1 cellular context compared by ENCODE assay signal in the genomic region with DNA sequence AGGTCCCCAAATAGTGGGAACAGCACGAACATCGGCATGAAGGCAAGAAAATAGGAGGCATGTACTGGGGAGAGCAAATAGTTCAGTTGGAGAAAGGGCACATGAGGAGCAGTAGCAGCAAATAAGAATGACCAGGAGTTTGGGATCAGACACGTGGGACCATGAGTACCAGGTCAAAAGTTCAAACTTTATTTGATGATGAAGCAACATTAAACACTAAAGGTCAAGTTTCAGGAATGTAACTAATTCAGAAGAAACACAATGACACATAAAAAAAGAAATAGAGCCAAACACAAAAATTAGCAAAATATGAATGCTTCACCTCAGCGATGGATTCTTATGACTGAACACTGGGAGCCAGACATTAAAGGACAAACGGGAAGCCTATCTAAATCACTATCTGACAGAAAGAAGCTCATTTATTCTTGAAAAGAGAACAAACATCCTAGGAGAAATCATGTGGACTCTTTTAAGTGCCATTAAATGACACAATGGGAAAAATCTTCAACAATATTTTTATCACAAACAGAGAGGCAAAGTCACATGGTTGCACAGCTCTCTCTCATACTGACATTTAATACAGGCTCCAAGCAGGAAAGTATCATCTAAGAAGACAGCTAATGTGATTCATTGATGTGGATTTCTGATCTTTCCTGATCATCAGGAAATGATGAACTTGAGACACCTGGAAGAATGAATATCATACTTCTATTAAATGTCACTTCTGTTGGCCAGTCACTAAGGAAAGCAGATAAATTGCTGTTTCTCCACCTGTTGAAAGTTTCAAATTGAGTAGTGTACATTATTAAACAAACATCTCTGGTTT.
A peak's percentile ranks its signal among the peaks of the same experiment; 100 is the strongest.
TF ChIP-seq lines count a peak whose summit lies in the region.

No MANE protein-coding gene starts in this region.

TF ChIP-seq in HepG2, 621 proteins besides CTCF, POLR2A, EP300 and RAD21 (continued from another document and continues in another):
- TF ChIP-seq, protein P1, sequence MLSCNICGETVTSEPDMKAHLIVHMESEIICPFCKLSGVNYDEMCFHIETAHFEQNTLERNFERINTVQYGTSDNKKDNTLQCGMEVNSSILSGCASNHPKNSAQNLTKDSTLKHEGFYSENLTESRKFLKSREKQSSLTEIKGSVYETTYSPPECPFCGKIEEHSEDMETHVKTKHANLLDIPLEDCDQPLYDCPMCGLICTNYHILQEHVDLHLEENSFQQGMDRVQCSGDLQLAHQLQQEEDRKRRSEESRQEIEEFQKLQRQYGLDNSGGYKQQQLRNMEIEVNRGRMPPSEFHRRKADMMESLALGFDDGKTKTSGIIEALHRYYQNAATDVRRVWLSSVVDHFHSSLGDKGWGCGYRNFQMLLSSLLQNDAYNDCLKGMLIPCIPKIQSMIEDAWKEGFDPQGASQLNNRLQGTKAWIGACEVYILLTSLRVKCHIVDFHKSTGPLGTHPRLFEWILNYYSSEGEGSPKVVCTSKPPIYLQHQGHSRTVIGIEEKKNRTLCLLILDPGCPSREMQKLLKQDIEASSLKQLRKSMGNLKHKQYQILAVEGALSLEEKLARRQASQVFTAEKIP (CRISPR knock-in tag; IDR thresholded peaks at IDR 0.05; ENCODE audit: borderline replicate concordance): no peak
- TF ChIP-seq PPARG (CRISPR knock-in tag; conservative IDR thresholded peaks at IDR 0.05) (peak; percentile 75; the same call in 1 of the 2 replicates), ZNF777 (CRISPR knock-in tag; IDR thresholded peaks at IDR 0.05) (no peak), ZSCAN29 (CRISPR knock-in tag; conservative IDR thresholded peaks at IDR 0.05) (no peak), MATR3 (CRISPR knock-in tag; IDR thresholded peaks at IDR 0.05) (no peak), FOXA1 (IDR thresholded peaks at IDR 0.05) (0 out of 2 replicates have a peak, but pooled peaks have one; percentile 19), FOXA1 (CRISPR knock-in tag; IDR thresholded peaks at IDR 0.05) (peak; percentile 58), NCOR1 (IDR thresholded peaks at IDR 0.05; ENCODE audit: borderline replicate concordance, low read length) (peak; percentile 76), NFE2L2 (IDR thresholded peaks at IDR 0.05; ENCODE audit: low read length) (no peak), ZNF234 (CRISPR knock-in tag; conservative IDR thresholded peaks at IDR 0.05) (no peak), FOXA3 (CRISPR knock-in tag; IDR thresholded peaks at IDR 0.05) (peak; percentile 84), MAFF (IDR thresholded peaks at IDR 0.05; ENCODE audit: low read depth, low read length) (0 out of 2 replicates have a peak, but pooled peaks have one; percentile 20), XBP1 (CRISPR knock-in tag; IDR thresholded peaks at IDR 0.05) (no peak), DR1 (CRISPR knock-in tag; IDR thresholded peaks at IDR 0.05) (no peak), HDAC2 (CRISPR knock-in tag; IDR thresholded peaks at IDR 0.05) (no peak), CBX2 (IDR thresholded peaks at IDR 0.05; ENCODE audit: low read depth, low read length) (no peak), CBX2 (CRISPR knock-in tag; IDR thresholded peaks at IDR 0.05; ENCODE audit: low read depth) (no peak), TSC22D2 (CRISPR knock-in tag; IDR thresholded peaks at IDR 0.05; ENCODE audit: borderline replicate concordance) (no peak), NFIC (IDR thresholded peaks at IDR 0.05; ENCODE audit: low read length) (peak; percentile 66), TAF1 (CRISPR knock-in tag; IDR thresholded peaks at IDR 0.05) (no peak), SP1 (IDR thresholded peaks at IDR 0.05) (no peak), SP1 (CRISPR knock-in tag; IDR thresholded peaks at IDR 0.05) (no peak), THYN1 (CRISPR knock-in tag; IDR thresholded peaks at IDR 0.05; ENCODE audit: borderline replicate concordance, low read depth) (no peak), SP4 (CRISPR knock-in tag; IDR thresholded peaks at IDR 0.05) (no peak), PAX8 (CRISPR knock-in tag; IDR thresholded peaks at IDR 0.05; ENCODE audit: borderline replicate concordance) (no peak), CEBPG (CRISPR knock-in tag; IDR thresholded peaks at IDR 0.05) (peak; percentile 76), ZNF121 (CRISPR knock-in tag; IDR thresholded peaks at IDR 0.05) (peak; percentile 86), SOX6 (IDR thresholded peaks at IDR 0.05) (no peak), SOX6 (CRISPR knock-in tag; IDR thresholded peaks at IDR 0.05) (peak; percentile 87), SRSF9 (IDR thresholded peaks at IDR 0.05; ENCODE audit: borderline replicate concordance, insufficient read depth, low read depth, low read length, poor library complexity, severe bottlenecking) (no peak)
- TF ChIP-seq, protein P2, sequence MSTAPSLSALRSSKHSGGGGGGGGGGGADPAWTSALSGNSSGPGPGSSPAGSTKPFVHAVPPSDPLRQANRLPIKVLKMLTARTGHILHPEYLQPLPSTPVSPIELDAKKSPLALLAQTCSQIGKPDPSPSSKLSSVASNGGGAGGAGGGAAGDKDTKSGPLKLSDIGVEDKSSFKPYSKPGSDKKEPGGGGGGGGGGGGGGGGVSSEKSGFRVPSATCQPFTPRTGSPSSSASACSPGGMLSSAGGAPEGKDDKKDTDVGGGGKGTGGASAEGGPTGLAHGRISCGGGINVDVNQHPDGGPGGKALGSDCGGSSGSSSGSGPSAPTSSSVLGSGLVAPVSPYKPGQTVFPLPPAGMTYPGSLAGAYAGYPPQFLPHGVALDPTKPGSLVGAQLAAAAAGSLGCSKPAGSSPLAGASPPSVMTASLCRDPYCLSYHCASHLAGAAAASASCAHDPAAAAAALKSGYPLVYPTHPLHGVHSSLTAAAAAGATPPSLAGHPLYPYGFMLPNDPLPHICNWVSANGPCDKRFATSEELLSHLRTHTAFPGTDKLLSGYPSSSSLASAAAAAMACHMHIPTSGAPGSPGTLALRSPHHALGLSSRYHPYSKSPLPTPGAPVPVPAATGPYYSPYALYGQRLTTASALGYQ (CRISPR knock-in tag; IDR thresholded peaks at IDR 0.05): peak; percentile 64; the same call in 1 of the 2 replicates
- TF ChIP-seq, protein P3, sequence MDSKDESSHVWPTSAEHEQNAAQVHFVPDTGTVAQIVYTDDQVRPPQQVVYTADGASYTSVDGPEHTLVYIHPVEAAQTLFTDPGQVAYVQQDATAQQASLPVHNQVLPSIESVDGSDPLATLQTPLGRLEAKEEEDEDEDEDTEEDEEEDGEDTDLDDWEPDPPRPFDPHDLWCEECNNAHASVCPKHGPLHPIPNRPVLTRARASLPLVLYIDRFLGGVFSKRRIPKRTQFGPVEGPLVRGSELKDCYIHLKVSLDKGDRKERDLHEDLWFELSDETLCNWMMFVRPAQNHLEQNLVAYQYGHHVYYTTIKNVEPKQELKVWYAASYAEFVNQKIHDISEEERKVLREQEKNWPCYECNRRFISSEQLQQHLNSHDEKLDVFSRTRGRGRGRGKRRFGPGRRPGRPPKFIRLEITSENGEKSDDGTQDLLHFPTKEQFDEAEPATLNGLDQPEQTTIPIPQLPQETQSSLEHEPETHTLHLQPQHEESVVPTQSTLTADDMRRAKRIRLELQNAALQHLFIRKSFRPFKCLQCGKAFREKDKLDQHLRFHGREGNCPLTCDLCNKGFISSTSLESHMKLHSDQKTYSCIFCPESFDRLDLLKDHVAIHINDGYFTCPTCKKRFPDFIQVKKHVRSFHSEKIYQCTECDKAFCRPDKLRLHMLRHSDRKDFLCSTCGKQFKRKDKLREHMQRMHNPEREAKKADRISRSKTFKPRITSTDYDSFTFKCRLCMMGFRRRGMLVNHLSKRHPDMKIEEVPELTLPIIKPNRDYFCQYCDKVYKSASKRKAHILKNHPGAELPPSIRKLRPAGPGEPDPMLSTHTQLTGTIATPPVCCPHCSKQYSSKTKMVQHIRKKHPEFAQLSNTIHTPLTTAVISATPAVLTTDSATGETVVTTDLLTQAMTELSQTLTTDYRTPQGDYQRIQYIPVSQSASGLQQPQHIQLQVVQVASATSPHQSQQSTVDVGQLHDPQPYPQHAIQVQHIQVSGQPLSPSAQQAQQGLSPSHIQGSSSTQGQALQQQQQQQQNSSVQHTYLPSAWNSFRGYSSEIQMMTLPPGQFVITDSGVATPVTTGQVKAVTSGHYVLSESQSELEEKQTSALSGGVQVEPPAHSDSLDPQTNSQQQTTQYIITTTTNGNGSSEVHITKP (CRISPR knock-in tag; IDR thresholded peaks at IDR 0.05; ENCODE audit: low read depth): no peak
- TF ChIP-seq, protein P4, sequence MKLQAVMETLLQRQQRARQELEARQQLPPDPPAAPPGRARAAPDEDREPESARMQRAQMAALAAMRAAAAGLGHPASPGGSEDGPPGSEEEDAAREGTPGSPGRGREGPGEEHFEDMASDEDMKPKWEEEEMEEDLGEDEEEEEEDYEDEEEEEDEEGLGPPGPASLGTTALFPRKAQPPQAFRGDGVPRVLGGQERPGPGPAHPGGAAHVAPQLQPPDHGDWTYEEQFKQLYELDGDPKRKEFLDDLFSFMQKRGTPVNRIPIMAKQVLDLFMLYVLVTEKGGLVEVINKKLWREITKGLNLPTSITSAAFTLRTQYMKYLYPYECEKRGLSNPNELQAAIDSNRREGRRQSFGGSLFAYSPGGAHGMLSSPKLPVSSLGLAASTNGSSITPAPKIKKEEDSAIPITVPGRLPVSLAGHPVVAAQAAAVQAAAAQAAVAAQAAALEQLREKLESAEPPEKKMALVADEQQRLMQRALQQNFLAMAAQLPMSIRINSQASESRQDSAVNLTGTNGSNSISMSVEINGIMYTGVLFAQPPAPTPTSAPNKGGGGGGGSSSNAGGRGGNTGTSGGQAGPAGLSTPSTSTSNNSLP (IDR thresholded peaks at IDR 0.05; ENCODE audit: low read depth, low read length): peak; percentile 84
- TF ChIP-seq, protein P5, sequence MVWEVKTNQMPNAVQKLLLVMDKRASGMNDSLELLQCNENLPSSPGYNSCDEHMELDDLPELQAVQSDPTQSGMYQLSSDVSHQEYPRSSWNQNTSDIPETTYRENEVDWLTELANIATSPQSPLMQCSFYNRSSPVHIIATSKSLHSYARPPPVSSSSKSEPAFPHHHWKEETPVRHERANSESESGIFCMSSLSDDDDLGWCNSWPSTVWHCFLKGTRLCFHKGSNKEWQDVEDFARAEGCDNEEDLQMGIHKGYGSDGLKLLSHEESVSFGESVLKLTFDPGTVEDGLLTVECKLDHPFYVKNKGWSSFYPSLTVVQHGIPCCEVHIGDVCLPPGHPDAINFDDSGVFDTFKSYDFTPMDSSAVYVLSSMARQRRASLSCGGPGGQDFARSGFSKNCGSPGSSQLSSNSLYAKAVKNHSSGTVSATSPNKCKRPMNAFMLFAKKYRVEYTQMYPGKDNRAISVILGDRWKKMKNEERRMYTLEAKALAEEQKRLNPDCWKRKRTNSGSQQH (CRISPR knock-in tag; IDR thresholded peaks at IDR 0.05; ENCODE audit: low read depth): no peak
- TF ChIP-seq, protein P6, sequence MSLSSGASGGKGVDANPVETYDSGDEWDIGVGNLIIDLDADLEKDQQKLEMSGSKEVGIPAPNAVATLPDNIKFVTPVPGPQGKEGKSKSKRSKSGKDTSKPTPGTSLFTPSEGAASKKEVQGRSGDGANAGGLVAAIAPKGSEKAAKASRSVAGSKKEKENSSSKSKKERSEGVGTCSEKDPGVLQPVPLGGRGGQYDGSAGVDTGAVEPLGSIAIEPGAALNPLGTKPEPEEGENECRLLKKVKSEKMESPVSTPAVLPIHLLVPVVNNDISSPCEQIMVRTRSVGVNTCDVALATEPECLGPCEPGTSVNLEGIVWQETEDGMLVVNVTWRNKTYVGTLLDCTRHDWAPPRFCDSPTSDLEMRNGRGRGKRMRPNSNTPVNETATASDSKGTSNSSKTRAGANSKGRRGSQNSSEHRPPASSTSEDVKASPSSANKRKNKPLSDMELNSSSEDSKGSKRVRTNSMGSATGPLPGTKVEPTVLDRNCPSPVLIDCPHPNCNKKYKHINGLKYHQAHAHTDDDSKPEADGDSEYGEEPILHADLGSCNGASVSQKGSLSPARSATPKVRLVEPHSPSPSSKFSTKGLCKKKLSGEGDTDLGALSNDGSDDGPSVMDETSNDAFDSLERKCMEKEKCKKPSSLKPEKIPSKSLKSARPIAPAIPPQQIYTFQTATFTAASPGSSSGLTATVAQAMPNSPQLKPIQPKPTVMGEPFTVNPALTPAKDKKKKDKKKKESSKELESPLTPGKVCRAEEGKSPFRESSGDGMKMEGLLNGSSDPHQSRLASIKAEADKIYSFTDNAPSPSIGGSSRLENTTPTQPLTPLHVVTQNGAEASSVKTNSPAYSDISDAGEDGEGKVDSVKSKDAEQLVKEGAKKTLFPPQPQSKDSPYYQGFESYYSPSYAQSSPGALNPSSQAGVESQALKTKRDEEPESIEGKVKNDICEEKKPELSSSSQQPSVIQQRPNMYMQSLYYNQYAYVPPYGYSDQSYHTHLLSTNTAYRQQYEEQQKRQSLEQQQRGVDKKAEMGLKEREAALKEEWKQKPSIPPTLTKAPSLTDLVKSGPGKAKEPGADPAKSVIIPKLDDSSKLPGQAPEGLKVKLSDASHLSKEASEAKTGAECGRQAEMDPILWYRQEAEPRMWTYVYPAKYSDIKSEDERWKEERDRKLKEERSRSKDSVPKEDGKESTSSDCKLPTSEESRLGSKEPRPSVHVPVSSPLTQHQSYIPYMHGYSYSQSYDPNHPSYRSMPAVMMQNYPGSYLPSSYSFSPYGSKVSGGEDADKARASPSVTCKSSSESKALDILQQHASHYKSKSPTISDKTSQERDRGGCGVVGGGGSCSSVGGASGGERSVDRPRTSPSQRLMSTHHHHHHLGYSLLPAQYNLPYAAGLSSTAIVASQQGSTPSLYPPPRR (CRISPR knock-in tag; IDR thresholded peaks at IDR 0.05; ENCODE audit: borderline replicate concordance): peak; percentile 62; the same call in 1 of the 2 replicates
- TF ChIP-seq, protein P7, sequence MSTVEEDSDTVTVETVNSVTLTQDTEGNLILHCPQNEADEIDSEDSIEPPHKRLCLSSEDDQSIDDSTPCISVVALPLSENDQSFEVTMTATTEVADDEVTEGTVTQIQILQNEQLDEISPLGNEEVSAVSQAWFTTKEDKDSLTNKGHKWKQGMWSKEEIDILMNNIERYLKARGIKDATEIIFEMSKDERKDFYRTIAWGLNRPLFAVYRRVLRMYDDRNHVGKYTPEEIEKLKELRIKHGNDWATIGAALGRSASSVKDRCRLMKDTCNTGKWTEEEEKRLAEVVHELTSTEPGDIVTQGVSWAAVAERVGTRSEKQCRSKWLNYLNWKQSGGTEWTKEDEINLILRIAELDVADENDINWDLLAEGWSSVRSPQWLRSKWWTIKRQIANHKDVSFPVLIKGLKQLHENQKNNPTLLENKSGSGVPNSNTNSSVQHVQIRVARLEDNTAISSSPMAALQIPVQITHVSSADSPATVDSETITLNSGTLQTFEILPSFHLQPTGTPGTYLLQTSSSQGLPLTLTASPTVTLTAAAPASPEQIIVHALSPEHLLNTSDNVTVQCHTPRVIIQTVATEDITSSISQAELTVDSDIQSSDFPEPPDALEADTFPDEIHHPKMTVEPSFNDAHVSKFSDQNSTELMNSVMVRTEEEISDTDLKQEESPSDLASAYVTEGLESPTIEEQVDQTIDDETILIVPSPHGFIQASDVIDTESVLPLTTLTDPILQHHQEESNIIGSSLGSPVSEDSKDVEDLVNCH (CRISPR knock-in tag; IDR thresholded peaks at IDR 0.05): no peak
- TF ChIP-seq, protein P8, sequence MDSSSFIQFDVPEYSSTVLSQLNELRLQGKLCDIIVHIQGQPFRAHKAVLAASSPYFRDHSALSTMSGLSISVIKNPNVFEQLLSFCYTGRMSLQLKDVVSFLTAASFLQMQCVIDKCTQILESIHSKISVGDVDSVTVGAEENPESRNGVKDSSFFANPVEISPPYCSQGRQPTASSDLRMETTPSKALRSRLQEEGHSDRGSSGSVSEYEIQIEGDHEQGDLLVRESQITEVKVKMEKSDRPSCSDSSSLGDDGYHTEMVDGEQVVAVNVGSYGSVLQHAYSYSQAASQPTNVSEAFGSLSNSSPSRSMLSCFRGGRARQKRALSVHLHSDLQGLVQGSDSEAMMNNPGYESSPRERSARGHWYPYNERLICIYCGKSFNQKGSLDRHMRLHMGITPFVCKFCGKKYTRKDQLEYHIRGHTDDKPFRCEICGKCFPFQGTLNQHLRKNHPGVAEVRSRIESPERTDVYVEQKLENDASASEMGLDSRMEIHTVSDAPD (CRISPR knock-in tag; IDR thresholded peaks at IDR 0.05): no peak
